Comparison of ENCODE assay signal across 1 cellular context in the genomic region with DNA sequence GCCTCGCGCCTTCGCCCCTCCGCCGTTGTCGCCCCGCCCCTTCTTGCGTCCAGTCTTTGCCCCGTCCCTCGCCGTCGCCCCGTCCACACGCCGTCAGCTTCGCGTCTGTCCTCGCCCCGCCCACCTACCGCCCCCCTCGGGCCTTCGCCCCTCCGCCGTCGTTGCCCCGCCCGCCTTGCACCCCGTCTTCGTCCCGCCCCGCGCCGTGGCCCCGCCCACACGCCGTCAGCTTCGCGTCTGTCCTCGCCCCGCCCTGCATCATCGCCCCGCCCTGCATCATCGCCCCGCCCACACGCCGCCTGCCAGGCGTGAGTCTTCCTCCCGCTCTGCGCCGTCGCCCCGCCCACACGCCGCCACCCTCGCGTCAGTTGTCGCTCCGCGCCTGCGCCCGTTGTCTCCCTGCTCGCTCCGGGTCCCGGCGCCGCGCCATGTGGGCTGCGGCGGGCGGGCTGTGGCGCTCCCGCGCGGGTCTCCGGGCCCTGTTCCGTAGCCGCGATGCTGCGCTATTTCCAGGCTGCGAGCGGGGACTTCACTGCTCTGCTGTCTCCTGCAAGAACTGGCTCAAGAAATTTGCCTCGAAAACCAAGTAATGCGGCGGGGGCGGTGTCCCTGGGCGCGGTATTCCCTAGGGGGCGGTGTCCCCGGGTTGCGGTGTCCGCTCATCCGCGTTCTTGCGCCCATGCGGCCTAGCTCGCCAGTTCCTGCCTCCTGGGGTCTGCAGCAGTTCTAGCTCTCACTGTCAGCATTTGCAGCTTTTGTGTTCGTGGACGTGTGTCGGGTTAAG.
TF ChIP-seq lines count a peak whose summit lies in the region.

RBFA (plus strand) TSS at position 367 of the 784 bp plus-strand sequence; CDS start at position 429, 62 bp downstream.

TF ChIP-seq in H1, 55 proteins besides CTCF, POLR2A, EP300 and RAD21 (continued from another document):
- TF ChIP-seq JUN (IDR thresholded peaks at IDR 0.05; ENCODE audit: low read depth, low read length): no peak
- no peak for TF ChIP-seq RFX5 (IDR thresholded peaks at IDR 0.05; ENCODE audit: borderline replicate concordance, low read depth, low read length)
- TF ChIP-seq SUZ12 (IDR thresholded peaks at IDR 0.05; ENCODE audit: low read length): no peak
